8 cellular contexts compared by ENCODE assay signal in the genomic region with DNA sequence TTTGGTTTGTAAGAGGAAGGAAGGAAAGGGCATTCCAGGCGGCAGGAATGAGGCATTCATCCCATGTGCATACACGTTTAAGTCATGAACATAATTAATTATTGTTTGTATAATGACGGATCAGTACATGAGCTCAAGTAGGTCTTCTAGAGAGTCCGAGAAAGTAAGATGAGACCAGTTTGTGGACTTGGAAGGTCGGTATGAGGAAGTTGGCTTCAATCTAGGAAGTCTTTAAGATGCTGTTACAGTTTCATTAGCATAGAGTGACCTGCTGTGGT. TPM values are rescaled to one million over a fixed set of nuclear protein-coding genes. Genes with fewer than 3 reads are reported as not detected.
DNase-seq lines count a peak whose midpoint lies in the region; ATAC-seq and TF ChIP-seq lines count a peak whose summit lies in the region.
"Had no signal": no experiment of that assay in that cellular context is flagged by ENCODE, and none has a peak within 500 bp of the region (broad histone marks: within the 10 kb centered on the region; RNA-seq: fewer than 3 reads in every experiment).

No MANE protein-coding gene starts in this region.

- peak overlapping the region; percentile 95 for H3K4me3 ChIP-seq in LNCaP clone FGC (ENCODE audit: low read depth, low read length)

- H3K27ac Mint-ChIP-seq in brain (peak overlapping the region in 3 of 5 experiments; percentile 19 to 96 (median 32)), nephron progenitor cell (peak overlapping the region; percentile 2)

- H3K27me3 Mint-ChIP-seq in brain (peaks cover 6% of the 10 kb centered on the region), nephron progenitor cell (ENCODE audit: low read depth, poor library complexity) (no peaks in the 10 kb centered on the region)

- H3K9me3 Mint-ChIP-seq in brain, result peaks cover 0 to 3% (median 0%) of the 10 kb centered on the region in 5 experiments
- peaks cover 13% of the 10 kb centered on the region for H3K9me3 Mint-ChIP-seq in nephron progenitor cell

- H3K4me3 Mint-ChIP-seq in brain, result peak overlapping the region; percentile 90 to 99 (median 95)
- H3K4me3 Mint-ChIP-seq in nephron progenitor cell, result peak overlapping the region; percentile 94

- ATAC-seq in HG02938 (IDR thresholded peaks at IDR 0.05; ENCODE audit: unreplicated experiment) (no peak), esophagus mucosa (no peak)

- peaks cover 33% of the 10 kb centered on the region for H3K36me3 Mint-ChIP-seq in brain
- H3K36me3 Mint-ChIP-seq in nephron progenitor cell (ENCODE audit: low read depth), result peaks cover 61% of the 10 kb centered on the region

- H3K4me1 Mint-ChIP-seq in brain, result peaks cover 57% of the 10 kb centered on the region
- H3K4me1 Mint-ChIP-seq in nephron progenitor cell, result peaks cover 39% of the 10 kb centered on the region

- peak; percentile 40 for DNase-seq in EH (ENCODE audit: low read depth)
- peak; percentile 93 for DNase-seq in LNCaP clone FGC (ENCODE audit: low read depth)
- no peak for DNase-seq in nephron progenitor cell
- DNase-seq in NCI-H2029 treated with DMSO at 0.1 percent for 48 hours (lab: John Stamatoyannopoulos, UW), result no peak
- DNase-seq: nucleus accumbens had no signal

- TF ChIP-seq CTCF in LNCaP clone FGC (IDR thresholded peaks at IDR 0.05; ENCODE audit: control insufficient read depth, extremely low read depth, insufficient read depth), result no peak
- TF ChIP-seq CTCF in brain (conservative IDR thresholded peaks at IDR 0.05), result no peak
- TF ChIP-seq CTCF in nephron progenitor cell (IDR thresholded peaks at IDR 0.05), result no peak

RNA-seq across cellular contexts. Expression of a gene that starts 2.1 kb away (rescaled TPM):
- 24.0 TPM for polyA plus RNA-seq in brain (ENCODE audit: insufficient read depth, low read depth, low replicate concordance)
- 12.8 TPM for total RNA-seq in esophagus mucosa

RNA-seq across cellular contexts. Expression of a gene that starts 2.6 kb away (rescaled TPM):
- 9.0 TPM for polyA plus RNA-seq in brain (ENCODE audit: insufficient read depth, low read depth, low replicate concordance)
- 6.4 TPM for total RNA-seq in esophagus mucosa

Comparison
In these comparisons a context has a peak if more than half of its experiments do, and no peak if none do; other contexts are left out.
1. DNase-seq: peak in EH (single experiment) and LNCaP clone FGC (single experiment); none in nephron progenitor cell (single experiment) and NCI-H2029 treated with DMSO at 0.1 percent for 48 hours (single experiment).